ENCODE assay signal across 15 cellular contexts in genomic region chr6:110534731-110535164, GRCh38. TPM values are rescaled to one million over a fixed set of nuclear protein-coding genes. Genes with fewer than 3 reads are reported as not detected.
A peak's percentile ranks its signal among the peaks of the same experiment; 100 is the strongest.
DNase-seq lines count a peak whose midpoint lies in the region; ATAC-seq and TF ChIP-seq lines count a peak whose summit lies in the region.
"Had no signal": no experiment of that assay in that cellular context is flagged by ENCODE, and none has a peak within 500 bp of the region (broad histone marks: within the 10 kb centered on the region; RNA-seq: fewer than 3 reads in every experiment).

No MANE protein-coding gene starts in this region.

- H3K27ac Mint-ChIP-seq in osteocyte (ENCODE audit: unreplicated experiment): no peak overlapping the region
- H3K27ac Mint-ChIP-seq: activated CD4-positive, alpha-beta memory T cell treated with anti-CD3 and anti-CD28 coated beads, Interleukin-2, amount 10 ng/mL, durations not matched to agents 7 days and 5 days; stimulated activated effector memory CD8-positive, alpha-beta T cell treated with anti-CD3 and anti-CD28 coated beads, Interleukin-12 subunit alpha, Interleukin-12 subunit beta, amount 100 ng/mL, for 72 hours had no signal

- DNase-seq in AG20443 (ENCODE audit: low spot score) (peak; percentile 63), M059J (ENCODE audit: low read depth) (peak; percentile 99), caudate nucleus (lab: John Stamatoyannopoulos, UW) (peak in 56 of 61 donors; percentile 35 to 96 (median 80)), lung microvascular endothelial cell (ENCODE audit: low read depth in 2 of 2) (peak; percentile 21 to 61), osteocyte (ENCODE audit: extremely low spot score, unreplicated experiment) (no peak)
- DNase-seq: activated CD4-positive, alpha-beta memory T cell treated with anti-CD3 and anti-CD28 coated beads, Interleukin-2, amount 10 ng/mL, durations not matched to agents 7 days and 5 days; NCI-H1105; SHP77 treated with DMSO at 0.1 percent for 48 hours had no signal

- H3K4me1 Mint-ChIP-seq in osteocyte (ENCODE audit: unreplicated experiment): peaks cover 42% of the 10 kb centered on the region

- H3K9me3 Mint-ChIP-seq in osteocyte (ENCODE audit: unreplicated experiment): peaks cover 17% of the 10 kb centered on the region
- H3K9me3 Mint-ChIP-seq: stimulated activated effector memory CD8-positive, alpha-beta T cell treated with anti-CD3 and anti-CD28 coated beads, Interleukin-12 subunit alpha, Interleukin-12 subunit beta, amount 100 ng/mL, for 72 hours had no signal

- H3K4me3 Mint-ChIP-seq in osteocyte (ENCODE audit: unreplicated experiment): no peak overlapping the region
- H3K4me3 Mint-ChIP-seq: activated CD4-positive, alpha-beta memory T cell treated with anti-CD3 and anti-CD28 coated beads, Interleukin-2, amount 10 ng/mL, durations not matched to agents 7 days and 5 days; stimulated activated effector memory CD8-positive, alpha-beta T cell treated with anti-CD3 and anti-CD28 coated beads, Interleukin-12 subunit alpha, Interleukin-12 subunit beta, amount 100 ng/mL, for 72 hours had no signal

- TF ChIP-seq CTCF in osteocyte (IDR thresholded peaks at IDR 0.05): no peak

- H3K27me3 Mint-ChIP-seq in osteocyte (ENCODE audit: unreplicated experiment): no peaks in the 10 kb centered on the region
- H3K27me3 Mint-ChIP-seq: activated CD4-positive, alpha-beta memory T cell treated with anti-CD3 and anti-CD28 coated beads, Interleukin-2, amount 10 ng/mL, durations not matched to agents 7 days and 5 days had no signal

- no peak for ATAC-seq in HG02798 (IDR thresholded peaks at IDR 0.05; ENCODE audit: poor library complexity, unreplicated experiment)
- ATAC-seq in HG03469 (IDR thresholded peaks at IDR 0.05; ENCODE audit: unreplicated experiment): no peak
- no peak for ATAC-seq in HG03045 (IDR thresholded peaks at IDR 0.05; ENCODE audit: unreplicated experiment)
- ATAC-seq: stimulated activated effector memory CD8-positive, alpha-beta T cell treated with anti-CD3 and anti-CD28 coated beads, Interleukin-12 subunit alpha, Interleukin-12 subunit beta, amount 100 ng/mL, for 72 hours had no signal

- no peaks in the 10 kb centered on the region for H3K36me3 Mint-ChIP-seq in osteocyte (ENCODE audit: unreplicated experiment)
- H3K36me3 Mint-ChIP-seq: stimulated activated effector memory CD8-positive, alpha-beta T cell treated with anti-CD3 and anti-CD28 coated beads, Interleukin-12 subunit alpha, Interleukin-12 subunit beta, amount 100 ng/mL, for 72 hours had no signal

- peak overlapping the region; percentile 99 for H3K27ac ChIP-seq in caudate nucleus (ENCODE audit: low read depth, low read length)
- H3K27ac ChIP-seq: BLaER1, right lobe of liver had no signal

RNA-seq across cellular contexts. Expression of gene SLC22A16, which starts 58.3 kb away (rescaled TPM):
- total RNA-seq in M059J (2014; rRNA removed; shearing (Covaris generic)): 0.42 TPM in 1 of 2 replicates, not detected in the other
- total RNA-seq in lung microvascular endothelial cell: not detected in 2 replicates
- not detected in 2 replicates for total RNA-seq in osteocyte
- total RNA-seq: activated CD4-positive, alpha-beta memory T cell treated with anti-CD3 and anti-CD28 coated beads, Interleukin-2, amount 10 ng/mL, durations not matched to agents 7 days and 5 days; cardiac septum had no signal
